ENCODE assay signal across 20 cellular contexts in the genomic region with DNA sequence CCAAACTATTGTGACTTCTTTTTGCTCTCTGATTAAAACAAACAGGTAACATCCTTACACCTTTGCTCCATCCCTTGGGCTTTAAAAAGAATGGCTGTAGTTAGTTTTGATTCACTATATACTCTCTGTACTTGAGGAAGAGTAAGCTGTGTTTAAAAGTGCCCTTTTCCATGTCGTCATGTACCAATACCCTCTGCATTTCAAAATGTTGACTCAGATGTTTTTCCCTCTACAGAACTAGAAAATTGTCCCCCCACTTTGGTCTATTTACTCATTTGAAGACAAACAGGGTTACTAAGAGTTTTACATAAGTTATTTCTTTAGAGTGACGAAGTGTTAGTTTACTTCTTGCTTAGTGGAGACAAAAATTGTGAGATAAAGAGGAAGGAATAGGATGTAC.
DNase-seq lines count a peak whose midpoint lies in the region; ATAC-seq and TF ChIP-seq lines count a peak whose summit lies in the region.
"Had no signal": no experiment of that assay in that cellular context is flagged by ENCODE, and none has a peak within 500 bp of the region (broad histone marks: within the 10 kb centered on the region; RNA-seq: fewer than 3 reads in every experiment).

No MANE protein-coding gene starts in this region.

- POLR2A ChIA-PET in CD8-positive, alpha-beta T cell (lab: Charles Lee), result no interaction called here
- POLR2A ChIA-PET in activated CD8-positive, alpha-beta T cell treated with anti-CD3 and anti-CD28 coated beads, Interleukin-2, amount 10 ng/mL, durations not matched to agents 7 days and 5 days (lab: Charles Lee), result interaction anchor here (0.5 kb wide), 1 partner anchor 22 kb away, joined by 3 read pairs; no protein-coding TSS in a partner anchor

- peak; percentile 8 for DNase-seq in AG10803 (ENCODE audit: low read depth)
- no peak for DNase-seq in CD8-positive, alpha-beta T cell
- no peak for DNase-seq in activated CD8-positive, alpha-beta T cell treated with anti-CD3 and anti-CD28 coated beads, Interleukin-2, amount 10 ng/mL, durations not matched to agents 7 days and 5 days
- peak; percentile 61 for DNase-seq in iris pigment epithelial cell (ENCODE audit: low read depth)
- DNase-seq in substantia nigra (lab: John Stamatoyannopoulos, UW), result no peak
- no peak for DNase-seq in SJCRH30
- DNase-seq: activated CD4-positive, CD25-positive, alpha-beta regulatory T cell; foreskin melanocyte; KBM-7; left lung; NCI-H1092 treated with DMSO at 0.1 percent for 48 hours; NCI-H524 treated with DMSO at 0.1 percent for 48 hours; SHP77; small intestine; stimulated activated CD4-positive, alpha-beta T cell treated with anti-CD3 and anti-CD28 coated beads, Interleukin-4, amount 100 ng/mL, for 4 hours; tibial artery had no signal

- peaks cover 30% of the 10 kb centered on the region for H3K36me3 ChIP-seq in CD8-positive, alpha-beta T cell (ENCODE audit: insufficient read depth, low read length)
- H3K36me3 ChIP-seq in SJCRH30, result peaks cover 69% of the 10 kb centered on the region

- no peak for ATAC-seq in CD8-positive, alpha-beta T cell
- no peak for ATAC-seq in activated CD8-positive, alpha-beta T cell treated with anti-CD3 and anti-CD28 coated beads, Interleukin-2, amount 10 ng/mL, durations not matched to agents 7 days and 5 days
- ATAC-seq in GM21526 (IDR thresholded peaks at IDR 0.05; ENCODE audit: low FRiP score, unreplicated experiment), result no peak
- ATAC-seq in HG03159 (IDR thresholded peaks at IDR 0.05; ENCODE audit: unreplicated experiment), result no peak
- ATAC-seq: left lung had no signal

- intact Hi-C loops in CD8-positive, alpha-beta T cell (cut with DNase I, micrococcal nuclease), result loop anchor here in 1 of 2 experiments (10.0 kb wide), 1 partner anchor 54 kb away; no protein-coding TSS in a partner anchor

- no peak overlapping the region for H3K4me3 Mint-ChIP-seq in CD8-positive, alpha-beta T cell
- no peak overlapping the region for H3K4me3 Mint-ChIP-seq in activated CD8-positive, alpha-beta T cell treated with anti-CD3 and anti-CD28 coated beads, Interleukin-2, amount 10 ng/mL, durations not matched to agents 7 days and 5 days
- H3K4me3 Mint-ChIP-seq: T-helper 1 cell treated with Interleukin-12 subunit alpha and Interleukin-12 subunit beta and Interleukin-4 antibody, amounts not matched to agents 30 μg/mL and 1 μg/mL, for 36 hours had no signal

- no peaks in the 10 kb centered on the region for H3K9me3 Mint-ChIP-seq in CD8-positive, alpha-beta T cell
- H3K9me3 Mint-ChIP-seq in activated CD8-positive, alpha-beta T cell treated with anti-CD3 and anti-CD28 coated beads, Interleukin-2, amount 10 ng/mL, durations not matched to agents 7 days and 5 days (ENCODE audit: insufficient read depth), result no peaks in the 10 kb centered on the region
- H3K9me3 Mint-ChIP-seq: T-helper 1 cell treated with Interleukin-12 subunit alpha and Interleukin-12 subunit beta and Interleukin-4 antibody, amounts not matched to agents 30 μg/mL and 1 μg/mL, for 36 hours had no signal

- H3K36me3 Mint-ChIP-seq in CD8-positive, alpha-beta T cell, result peaks cover 87% of the 10 kb centered on the region
- peaks cover 74% of the 10 kb centered on the region for H3K36me3 Mint-ChIP-seq in activated CD8-positive, alpha-beta T cell treated with anti-CD3 and anti-CD28 coated beads, Interleukin-2, amount 10 ng/mL, durations not matched to agents 7 days and 5 days (ENCODE audit: low read depth)

- H3K27ac ChIP-seq in CD8-positive, alpha-beta T cell (ENCODE audit: low read depth, low read length), result no peak overlapping the region
- H3K27ac ChIP-seq in substantia nigra (ENCODE audit: low read depth, low read length, poor library complexity, severe bottlenecking) (no peak overlapping the region), SJCRH30 (no peak overlapping the region)
- H3K27ac ChIP-seq: BLaER1 treated with 17β-estradiol and CSF1 and Interleukin-3, amounts not matched to agents 10 nM and 100 nM; left lung; tibial artery had no signal

- H3K27me3 Mint-ChIP-seq in CD8-positive, alpha-beta T cell (ENCODE audit: low read depth), result no peaks in the 10 kb centered on the region
- H3K27me3 Mint-ChIP-seq in activated CD8-positive, alpha-beta T cell treated with anti-CD3 and anti-CD28 coated beads, Interleukin-2, amount 10 ng/mL, durations not matched to agents 7 days and 5 days (ENCODE audit: low read depth), result no peaks in the 10 kb centered on the region

- H3K4me1 Mint-ChIP-seq in CD8-positive, alpha-beta T cell (ENCODE audit: low read depth), result peaks cover 23% of the 10 kb centered on the region
- H3K4me1 Mint-ChIP-seq in activated CD8-positive, alpha-beta T cell treated with anti-CD3 and anti-CD28 coated beads, Interleukin-2, amount 10 ng/mL, durations not matched to agents 7 days and 5 days (ENCODE audit: low read depth), result peaks cover 11% of the 10 kb centered on the region

- no peak overlapping the region for H3K4me3 ChIP-seq in AG10803 (ENCODE audit: low read length)
- no peak overlapping the region for H3K4me3 ChIP-seq in CD8-positive, alpha-beta T cell (ENCODE audit: low read depth, low read length)
- no peak overlapping the region for H3K4me3 ChIP-seq in SJCRH30
- H3K4me3 ChIP-seq: BLaER1 treated with 17β-estradiol and CSF1 and Interleukin-3, amounts not matched to agents 10 nM and 100 nM; left lung; tibial artery had no signal

- H3K9me3 ChIP-seq in CD8-positive, alpha-beta T cell (ENCODE audit: low read length), result no peaks in the 10 kb centered on the region
- no peaks in the 10 kb centered on the region for H3K9me3 ChIP-seq in SJCRH30 (replicated peaks)
- H3K9me3 ChIP-seq: BLaER1 treated with 17β-estradiol and CSF1 and Interleukin-3, amounts not matched to agents 10 nM and 100 nM; left lung; tibial artery had no signal

- TF ChIP-seq CTCF in AG10803 (conservative IDR thresholded peaks at IDR 0.05; ENCODE audit: low read length), result no peak
- no peak for TF ChIP-seq CTCF in CD8-positive, alpha-beta T cell (IDR thresholded peaks at IDR 0.05)

- H3K27ac Mint-ChIP-seq in CD8-positive, alpha-beta T cell, result peak overlapping the region; percentile 63
- peak overlapping the region; percentile 10 for H3K27ac Mint-ChIP-seq in activated CD8-positive, alpha-beta T cell treated with anti-CD3 and anti-CD28 coated beads, Interleukin-2, amount 10 ng/mL, durations not matched to agents 7 days and 5 days
- H3K27ac Mint-ChIP-seq: T-helper 1 cell treated with Interleukin-12 subunit alpha and Interleukin-12 subunit beta and Interleukin-4 antibody, amounts not matched to agents 30 μg/mL and 1 μg/mL, for 36 hours had no signal

- peaks cover 6% of the 10 kb centered on the region for H3K4me1 ChIP-seq in CD8-positive, alpha-beta T cell (ENCODE audit: insufficient read depth, low read length)
- H3K4me1 ChIP-seq in SJCRH30, result no peaks in the 10 kb centered on the region
- H3K4me1 ChIP-seq: left lung, tibial artery had no signal

- CTCF ChIA-PET in CD8-positive, alpha-beta T cell (lab: Charles Lee), result no interaction called here
- CTCF ChIA-PET in activated CD8-positive, alpha-beta T cell treated with anti-CD3 and anti-CD28 coated beads, Interleukin-2, amount 10 ng/mL, durations not matched to agents 7 days and 5 days (lab: Charles Lee), result no interaction called here

- no peaks in the 10 kb centered on the region for H3K27me3 ChIP-seq in CD8-positive, alpha-beta T cell (ENCODE audit: insufficient read depth, low read length)
- no peaks in the 10 kb centered on the region for H3K27me3 ChIP-seq in SJCRH30
- H3K27me3 ChIP-seq: BLaER1 treated with 17β-estradiol and CSF1 and Interleukin-3, amounts not matched to agents 10 nM and 100 nM; left lung; tibial artery had no signal

Comparison
In these comparisons a context has a peak if more than half of its experiments do, and no peak if none do; other contexts are left out.
1. DNase-seq: peak in AG10803 (single experiment) and iris pigment epithelial cell (single experiment); none in CD8-positive, alpha-beta T cell (0 of 7), activated CD8-positive, alpha-beta T cell treated with anti-CD3 and anti-CD28 coated beads, Interleukin-2, amount 10 ng/mL, durations not matched to agents 7 days and 5 days (single experiment), substantia nigra (0 of 49) and SJCRH30 (0 of 2).